Comparison of ENCODE assay signal across 1 cellular context in the genomic region with DNA sequence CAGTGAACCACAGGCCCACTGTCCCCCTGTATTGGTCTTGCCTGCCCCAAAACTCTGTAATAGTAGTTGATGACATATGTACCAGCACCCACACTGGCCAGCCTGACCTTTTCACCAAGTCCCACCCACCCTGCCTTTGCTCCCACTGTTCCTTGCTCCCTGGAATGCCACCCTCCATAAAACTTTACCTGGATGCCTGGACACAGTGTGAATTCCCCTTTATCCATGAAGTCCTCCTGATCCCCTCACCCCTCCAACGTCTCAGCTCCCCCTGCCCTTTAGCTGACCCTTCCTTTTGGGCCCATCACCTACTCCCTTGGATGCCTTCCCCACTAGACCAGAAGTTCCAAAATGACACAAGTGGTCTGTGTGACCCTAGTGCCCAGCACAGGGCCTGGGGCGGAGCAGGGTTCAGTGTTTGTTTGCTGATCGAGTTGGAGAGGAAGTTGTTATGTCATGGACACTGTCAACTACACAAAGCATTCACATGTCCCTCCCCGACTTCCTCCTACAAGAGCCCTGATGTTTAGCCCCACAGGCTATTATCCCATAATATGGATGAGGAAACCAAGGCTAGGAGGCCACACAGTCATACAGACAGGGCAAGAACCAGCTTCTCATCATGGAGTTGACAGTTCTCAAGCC.
TF ChIP-seq lines count a peak whose summit lies in the region.

No MANE protein-coding gene starts in this region.

TF ChIP-seq in HepG2, 621 proteins besides CTCF, POLR2A, EP300 and RAD21 (continued from another document and continues in another):
- TF ChIP-seq HNRNPH1 (optimal IDR thresholded peaks at IDR 0.05; ENCODE audit: low read depth, low read length) (no peak), CBX5 (CRISPR knock-in tag; IDR thresholded peaks at IDR 0.05; ENCODE audit: borderline replicate concordance) (peak; percentile 20; the same call in 1 of the 2 replicates), HNF4A (CRISPR knock-in tag; IDR thresholded peaks at IDR 0.05) (peak; percentile 61), ZNF556 (CRISPR knock-in tag; IDR thresholded peaks at IDR 0.05; ENCODE audit: borderline replicate concordance) (peak; percentile 77; the same call in 1 of the 2 replicates), CHD4 (IDR thresholded peaks at IDR 0.05; ENCODE audit: borderline replicate concordance, low read length) (0 out of 2 replicates have a peak, but pooled peaks have one; percentile 74), ZNF850 (CRISPR knock-in tag; conservative IDR thresholded peaks at IDR 0.05) (no peak), MIER3 (CRISPR knock-in tag; IDR thresholded peaks at IDR 0.05; ENCODE audit: borderline replicate concordance) (peak; percentile 68; the same call in 1 of the 2 replicates), ZNF367 (CRISPR knock-in tag; IDR thresholded peaks at IDR 0.05; ENCODE audit: borderline replicate concordance) (no peak), ZNF225 (CRISPR knock-in tag; IDR thresholded peaks at IDR 0.05) (no peak), TEAD3 (CRISPR knock-in tag; optimal IDR thresholded peaks at IDR 0.05; ENCODE audit: borderline replicate concordance) (peak; percentile 60), JDP2 (CRISPR knock-in tag; IDR thresholded peaks at IDR 0.05; ENCODE audit: borderline replicate concordance) (no peak), ZFYVE20 (CRISPR knock-in tag; IDR thresholded peaks at IDR 0.05; ENCODE audit: borderline replicate concordance, low read depth) (no peak), TBX2 (CRISPR knock-in tag; IDR thresholded peaks at IDR 0.05; ENCODE audit: borderline replicate concordance) (peak; percentile 68; the same call in 1 of the 2 replicates), KDM3A (CRISPR knock-in tag; IDR thresholded peaks at IDR 0.05; ENCODE audit: low read depth) (no peak), ZNF121 (CRISPR knock-in tag; IDR thresholded peaks at IDR 0.05) (peak; percentile 25; the same call in 1 of the 2 replicates), NCOA2 (CRISPR knock-in tag; IDR thresholded peaks at IDR 0.05) (peak; percentile 53; the same call in 1 of the 2 replicates), EEA1 (CRISPR knock-in tag; IDR thresholded peaks at IDR 0.05; ENCODE audit: borderline replicate concordance) (no peak), HNF4G (IDR thresholded peaks at IDR 0.05; ENCODE audit: borderline replicate concordance, low read depth, low read length) (no peak), HNF4G (CRISPR knock-in tag; IDR thresholded peaks at IDR 0.05; ENCODE audit: borderline replicate concordance, low read depth) (peak; percentile 53; the same call in 1 of the 2 replicates), CENPT (CRISPR knock-in tag; IDR thresholded peaks at IDR 0.05; ENCODE audit: low read depth) (no peak), ZNF136 (CRISPR knock-in tag; IDR thresholded peaks at IDR 0.05; ENCODE audit: low read depth) (no peak), ZHX1 (CRISPR knock-in tag; IDR thresholded peaks at IDR 0.05; ENCODE audit: low read depth) (no peak), ZXDC (CRISPR knock-in tag; IDR thresholded peaks at IDR 0.05) (no peak), ERF (CRISPR knock-in tag; IDR thresholded peaks at IDR 0.05) (peak; percentile 95), ZMAT3 (CRISPR knock-in tag; conservative IDR thresholded peaks at IDR 0.05) (no peak), ZBTB38 (CRISPR knock-in tag; IDR thresholded peaks at IDR 0.05) (peak; percentile 61; the same call in 1 of the 2 replicates), CHD2 (IDR thresholded peaks at IDR 0.05; ENCODE audit: low read depth, low read length) (no peak), ARID5B (CRISPR knock-in tag; IDR thresholded peaks at IDR 0.05) (peak; percentile 79)
- TF ChIP-seq, protein P1, sequence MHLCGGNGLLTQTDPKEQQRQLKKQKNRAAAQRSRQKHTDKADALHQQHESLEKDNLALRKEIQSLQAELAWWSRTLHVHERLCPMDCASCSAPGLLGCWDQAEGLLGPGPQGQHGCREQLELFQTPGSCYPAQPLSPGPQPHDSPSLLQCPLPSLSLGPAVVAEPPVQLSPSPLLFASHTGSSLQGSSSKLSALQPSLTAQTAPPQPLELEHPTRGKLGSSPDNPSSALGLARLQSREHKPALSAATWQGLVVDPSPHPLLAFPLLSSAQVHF (CRISPR knock-in tag; IDR thresholded peaks at IDR 0.05), result no peak
- TF ChIP-seq, protein P2, sequence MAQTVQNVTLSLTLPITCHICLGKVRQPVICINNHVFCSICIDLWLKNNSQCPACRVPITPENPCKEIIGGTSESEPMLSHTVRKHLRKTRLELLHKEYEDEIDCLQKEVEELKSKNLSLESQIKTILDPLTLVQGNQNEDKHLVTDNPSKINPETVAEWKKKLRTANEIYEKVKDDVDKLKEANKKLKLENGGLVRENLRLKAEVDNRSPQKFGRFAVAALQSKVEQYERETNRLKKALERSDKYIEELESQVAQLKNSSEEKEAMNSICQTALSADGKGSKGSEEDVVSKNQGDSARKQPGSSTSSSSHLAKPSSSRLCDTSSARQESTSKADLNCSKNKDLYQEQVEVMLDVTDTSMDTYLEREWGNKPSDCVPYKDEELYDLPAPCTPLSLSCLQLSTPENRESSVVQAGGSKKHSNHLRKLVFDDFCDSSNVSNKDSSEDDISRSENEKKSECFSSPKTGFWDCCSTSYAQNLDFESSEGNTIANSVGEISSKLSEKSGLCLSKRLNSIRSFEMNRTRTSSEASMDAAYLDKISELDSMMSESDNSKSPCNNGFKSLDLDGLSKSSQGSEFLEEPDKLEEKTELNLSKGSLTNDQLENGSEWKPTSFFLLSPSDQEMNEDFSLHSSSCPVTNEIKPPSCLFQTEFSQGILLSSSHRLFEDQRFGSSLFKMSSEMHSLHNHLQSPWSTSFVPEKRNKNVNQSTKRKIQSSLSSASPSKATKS (CRISPR knock-in tag; IDR thresholded peaks at IDR 0.05), result no peak
- TF ChIP-seq, protein P3, sequence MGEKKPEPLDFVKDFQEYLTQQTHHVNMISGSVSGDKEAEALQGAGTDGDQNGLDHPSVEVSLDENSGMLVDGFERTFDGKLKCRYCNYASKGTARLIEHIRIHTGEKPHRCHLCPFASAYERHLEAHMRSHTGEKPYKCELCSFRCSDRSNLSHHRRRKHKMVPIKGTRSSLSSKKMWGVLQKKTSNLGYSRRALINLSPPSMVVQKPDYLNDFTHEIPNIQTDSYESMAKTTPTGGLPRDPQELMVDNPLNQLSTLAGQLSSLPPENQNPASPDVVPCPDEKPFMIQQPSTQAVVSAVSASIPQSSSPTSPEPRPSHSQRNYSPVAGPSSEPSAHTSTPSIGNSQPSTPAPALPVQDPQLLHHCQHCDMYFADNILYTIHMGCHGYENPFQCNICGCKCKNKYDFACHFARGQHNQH (CRISPR knock-in tag; IDR thresholded peaks at IDR 0.05), result peak; percentile 66; the same call in 1 of the 2 replicates
- TF ChIP-seq, protein P4, sequence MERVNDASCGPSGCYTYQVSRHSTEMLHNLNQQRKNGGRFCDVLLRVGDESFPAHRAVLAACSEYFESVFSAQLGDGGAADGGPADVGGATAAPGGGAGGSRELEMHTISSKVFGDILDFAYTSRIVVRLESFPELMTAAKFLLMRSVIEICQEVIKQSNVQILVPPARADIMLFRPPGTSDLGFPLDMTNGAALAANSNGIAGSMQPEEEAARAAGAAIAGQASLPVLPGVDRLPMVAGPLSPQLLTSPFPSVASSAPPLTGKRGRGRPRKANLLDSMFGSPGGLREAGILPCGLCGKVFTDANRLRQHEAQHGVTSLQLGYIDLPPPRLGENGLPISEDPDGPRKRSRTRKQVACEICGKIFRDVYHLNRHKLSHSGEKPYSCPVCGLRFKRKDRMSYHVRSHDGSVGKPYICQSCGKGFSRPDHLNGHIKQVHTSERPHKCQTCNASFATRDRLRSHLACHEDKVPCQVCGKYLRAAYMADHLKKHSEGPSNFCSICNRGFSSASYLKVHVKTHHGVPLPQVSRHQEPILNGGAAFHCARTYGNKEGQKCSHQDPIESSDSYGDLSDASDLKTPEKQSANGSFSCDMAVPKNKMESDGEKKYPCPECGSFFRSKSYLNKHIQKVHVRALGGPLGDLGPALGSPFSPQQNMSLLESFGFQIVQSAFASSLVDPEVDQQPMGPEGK (CRISPR knock-in tag; IDR thresholded peaks at IDR 0.05), result peak; percentile 29; the same call in 1 of the 2 replicates
- TF ChIP-seq, protein P5, sequence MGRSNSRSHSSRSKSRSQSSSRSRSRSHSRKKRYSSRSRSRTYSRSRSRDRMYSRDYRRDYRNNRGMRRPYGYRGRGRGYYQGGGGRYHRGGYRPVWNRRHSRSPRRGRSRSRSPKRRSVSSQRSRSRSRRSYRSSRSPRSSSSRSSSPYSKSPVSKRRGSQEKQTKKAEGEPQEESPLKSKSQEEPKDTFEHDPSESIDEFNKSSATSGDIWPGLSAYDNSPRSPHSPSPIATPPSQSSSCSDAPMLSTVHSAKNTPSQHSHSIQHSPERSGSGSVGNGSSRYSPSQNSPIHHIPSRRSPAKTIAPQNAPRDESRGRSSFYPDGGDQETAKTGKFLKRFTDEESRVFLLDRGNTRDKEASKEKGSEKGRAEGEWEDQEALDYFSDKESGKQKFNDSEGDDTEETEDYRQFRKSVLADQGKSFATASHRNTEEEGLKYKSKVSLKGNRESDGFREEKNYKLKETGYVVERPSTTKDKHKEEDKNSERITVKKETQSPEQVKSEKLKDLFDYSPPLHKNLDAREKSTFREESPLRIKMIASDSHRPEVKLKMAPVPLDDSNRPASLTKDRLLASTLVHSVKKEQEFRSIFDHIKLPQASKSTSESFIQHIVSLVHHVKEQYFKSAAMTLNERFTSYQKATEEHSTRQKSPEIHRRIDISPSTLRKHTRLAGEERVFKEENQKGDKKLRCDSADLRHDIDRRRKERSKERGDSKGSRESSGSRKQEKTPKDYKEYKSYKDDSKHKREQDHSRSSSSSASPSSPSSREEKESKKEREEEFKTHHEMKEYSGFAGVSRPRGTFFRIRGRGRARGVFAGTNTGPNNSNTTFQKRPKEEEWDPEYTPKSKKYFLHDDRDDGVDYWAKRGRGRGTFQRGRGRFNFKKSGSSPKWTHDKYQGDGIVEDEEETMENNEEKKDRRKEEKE (IDR thresholded peaks at IDR 0.05), result no peak
- TF ChIP-seq, protein P6, sequence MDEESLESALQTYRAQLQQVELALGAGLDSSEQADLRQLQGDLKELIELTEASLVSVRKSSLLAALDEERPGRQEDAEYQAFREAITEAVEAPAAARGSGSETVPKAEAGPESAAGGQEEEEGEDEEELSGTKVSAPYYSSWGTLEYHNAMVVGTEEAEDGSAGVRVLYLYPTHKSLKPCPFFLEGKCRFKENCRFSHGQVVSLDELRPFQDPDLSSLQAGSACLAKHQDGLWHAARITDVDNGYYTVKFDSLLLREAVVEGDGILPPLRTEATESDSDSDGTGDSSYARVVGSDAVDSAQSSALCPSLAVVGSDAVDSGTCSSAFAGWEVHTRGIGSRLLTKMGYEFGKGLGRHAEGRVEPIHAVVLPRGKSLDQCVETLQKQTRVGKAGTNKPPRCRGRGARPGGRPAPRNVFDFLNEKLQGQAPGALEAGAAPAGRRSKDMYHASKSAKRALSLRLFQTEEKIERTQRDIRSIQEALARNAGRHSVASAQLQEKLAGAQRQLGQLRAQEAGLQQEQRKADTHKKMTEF (CRISPR knock-in tag; IDR thresholded peaks at IDR 0.05), result peak; percentile 42; the same call in 1 of the 2 replicates
